1 cellular context compared by ENCODE assay signal in genomic region chr15:96330450-96331140, GRCh38.
TF ChIP-seq lines count a peak whose summit lies in the region.

Gene NR2F2, plus strand, starts transcription at chr15:96330700. Its CDS starts 1,406 bp downstream, at chr15:96332106.

TF ChIP-seq in HEK293, 187 proteins besides CTCF, POLR2A, EP300 and RAD21 (continued from another document and continues in another):
- TF ChIP-seq MYNN (tag by site-specific recombination; IDR thresholded peaks at IDR 0.05; ENCODE audit: borderline replicate concordance) (peak; percentile 72; the same call in 1 of the 2 replicates), HOXC10 (CRISPR knock-in tag; IDR thresholded peaks at IDR 0.05) (no peak), ZNF37A (tag by site-specific recombination; IDR thresholded peaks at IDR 0.05) (no peak), PATZ1 (tag by site-specific recombination; IDR thresholded peaks at IDR 0.05) (peak; percentile 96), SALL2 (tag by site-specific recombination; IDR thresholded peaks at IDR 0.05; ENCODE audit: borderline replicate concordance) (no peak), ZNF311 (tag by site-specific recombination; IDR thresholded peaks at IDR 0.05; ENCODE audit: borderline replicate concordance) (no peak), ZNF624 (tag by site-specific recombination; IDR thresholded peaks at IDR 0.05) (peak; percentile 57; the same call in 1 of the 2 replicates), OVOL3 (tag by site-specific recombination; IDR thresholded peaks at IDR 0.05) (peak; percentile 13; the same call in 1 of the 2 replicates), GLIS2 (tag by site-specific recombination; IDR thresholded peaks at IDR 0.05) (no peak; the same call in 1 of the 2 replicates), KLF1 (tag by site-specific recombination; IDR thresholded peaks at IDR 0.05) (no peak), ZSCAN4 (tag by site-specific recombination; IDR thresholded peaks at IDR 0.05) (peak; percentile 81), ZNF354C (tag by site-specific recombination; IDR thresholded peaks at IDR 0.05; ENCODE audit: borderline replicate concordance, low read depth) (no peak), ZNF114 (tag by site-specific recombination; IDR thresholded peaks at IDR 0.05) (no peak), ZNF518A (tag by site-specific recombination; conservative IDR thresholded peaks at IDR 0.05; ENCODE audit: low read depth) (no peak), ZNF155 (tag by site-specific recombination; IDR thresholded peaks at IDR 0.05) (no peak), YY2 (tag by site-specific recombination; IDR thresholded peaks at IDR 0.05) (no peak), ELK4 (IDR thresholded peaks at IDR 0.05; ENCODE audit: borderline replicate concordance, low read depth, low read length) (no peak), ZNF510 (tag by site-specific recombination; IDR thresholded peaks at IDR 0.05; ENCODE audit: insufficient replicate concordance) (no peak), ZNF157 (tag by site-specific recombination; IDR thresholded peaks at IDR 0.05) (no peak), ZBTB21 (tag by site-specific recombination; IDR thresholded peaks at IDR 0.05) (no peak; the same call in 1 of the 2 replicates), ZNF274 (IDR thresholded peaks at IDR 0.05; ENCODE audit: low read length) (no peak), ZNF274 (tag by site-specific recombination; IDR thresholded peaks at IDR 0.05; ENCODE audit: borderline replicate concordance) (no peak), ZNF140 (tag by site-specific recombination; IDR thresholded peaks at IDR 0.05) (no peak), HIC1 (tag by site-specific recombination; IDR thresholded peaks at IDR 0.05) (peak; percentile 24; the same call in 1 of the 2 replicates), SETDB1 (IDR thresholded peaks at IDR 0.05; ENCODE audit: insufficient read length, low read length) (no peak), REPIN1 (tag by site-specific recombination; IDR thresholded peaks at IDR 0.05; ENCODE audit: low read depth) (no peak), PRDM6 (tag by site-specific recombination; IDR thresholded peaks at IDR 0.05) (peak; percentile 54; the same call in 1 of the 2 replicates), ZNF23 (tag by site-specific recombination; IDR thresholded peaks at IDR 0.05; ENCODE audit: borderline replicate concordance) (no peak), ZNF639 (tag by site-specific recombination; IDR thresholded peaks at IDR 0.05) (no peak; the same call in 1 of the 2 replicates), ZFP3 (tag by site-specific recombination; IDR thresholded peaks at IDR 0.05; ENCODE audit: low read depth) (0 out of 2 replicates have a peak, but pooled peaks have one; percentile 19), ZNF362 (tag by site-specific recombination; IDR thresholded peaks at IDR 0.05) (no peak), ZNF626 (tag by site-specific recombination; IDR thresholded peaks at IDR 0.05) (no peak), TRIM28 (IDR thresholded peaks at IDR 0.05; ENCODE audit: borderline replicate concordance, low read length) (no peak), ZNF132 (tag by site-specific recombination; IDR thresholded peaks at IDR 0.05; ENCODE audit: borderline replicate concordance) (no peak), ZNF146 (tag by site-specific recombination; IDR thresholded peaks at IDR 0.05) (no peak; the same call in 1 of the 2 replicates), FEZF1 (tag by site-specific recombination; IDR thresholded peaks at IDR 0.05) (peak; percentile 98), ZNF391 (tag by site-specific recombination; IDR thresholded peaks at IDR 0.05; ENCODE audit: borderline replicate concordance, low read depth) (peak; percentile 79; the same call in 1 of the 2 replicates), ZBTB11 (tag by site-specific recombination; conservative IDR thresholded peaks at IDR 0.05; ENCODE audit: low read depth) (peak; percentile 37; the same call in 1 of the 2 replicates), ZNF184 (tag by site-specific recombination; IDR thresholded peaks at IDR 0.05) (no peak), ZNF776 (tag by site-specific recombination; IDR thresholded peaks at IDR 0.05; ENCODE audit: borderline replicate concordance) (no peak), ZBTB17 (tag by site-specific recombination; IDR thresholded peaks at IDR 0.05) (peak; percentile 72), ZFHX2 (tag by site-specific recombination; conservative IDR thresholded peaks at IDR 0.05) (0 out of 2 replicates have a peak, but pooled peaks have one; percentile 7)
